ENCODE assay signal across 8 cellular contexts in genomic region chr1:110338200-110339039, GRCh38. TPM values are rescaled to one million over a fixed set of nuclear protein-coding genes. Genes with fewer than 3 reads are reported as not detected.
DNase-seq lines count a peak whose midpoint lies in the region; ATAC-seq, FAIRE-seq and TF ChIP-seq lines count a peak whose summit lies in the region.

No MANE protein-coding gene starts in this region.

- in situ Hi-C loops in ACHN (cut with HindIII; ENCODE audit: low pct_ligation_motif_present, low pct_unique_long_range_greater_than_20kb, low sequenced_read_pairs): no loop called here
- in situ Hi-C loops in mammary epithelial cell (cut with MboI; ENCODE audit: low sequenced_read_pairs in 2 of 2): no loop called here

- H3K79me2 ChIP-seq in mammary epithelial cell (ENCODE audit: insufficient read depth, low read length): peaks cover 42% of the 10 kb centered on the region

- peaks cover 3% of the 10 kb centered on the region for H4K20me1 ChIP-seq in mammary epithelial cell (ENCODE audit: insufficient read depth, low read length)

- TF ChIP-seq CTCF in WERI-Rb-1 (IDR thresholded peaks at IDR 0.05; ENCODE audit: low read depth, low read length) (peak; percentile 61), mammary epithelial cell (conservative IDR thresholded peaks at IDR 0.05 in 1 of 2, IDR thresholded peaks at IDR 0.05 in 1 of 2; ENCODE audit: extremely low read depth in 1 of 2, insufficient read depth in 1 of 2, low read depth in 1 of 2, low read length in 2 of 2) (peak in 1 of 2 donors; percentile 51)

- peak; percentile 97 for FAIRE-seq in islet of Langerhans (lab: Jason Lieb, UNC)

- peak overlapping the region; percentile 85 for H3K4me2 ChIP-seq in mammary epithelial cell (ENCODE audit: insufficient read depth, low read depth, low read length)

- TSS peak; percentile 41 for BruUV-seq in mammary epithelial cell (replicated peaks; lab: Mats Ljungman, UMichigan)

- dilution Hi-C loops in mammary epithelial cell (cut with HindIII; ENCODE audit: low sequenced_read_pairs): no loop called here

- H3K4me1 ChIP-seq in mammary epithelial cell (ENCODE audit: insufficient read depth, low read length): peaks cover 30% of the 10 kb centered on the region

- intact Hi-C loops in mammary epithelial cell (cut with micrococcal nuclease): loop anchor here (1.0 to 5.0 kb wide), 2 partner anchors 69 to 139 kb away; partner anchors contain the start of gene LAMTOR5

- CTCF ChIA-PET in mammary epithelial cell (lab: Charles Lee; ENCODE audit: low non-redundant PET): interaction anchor here (0.5 to 1.7 kb wide), 11 partner anchors 16 to 427 kb away, joined by 3 to 9 read pairs (median 4); partner anchors contain the start of gene KCNC4

- no peaks in the 10 kb centered on the region for H3K27me3 ChIP-seq in WERI-Rb-1 (ENCODE audit: insufficient read depth, low read depth, severe bottlenecking)
- no peaks in the 10 kb centered on the region for H3K27me3 ChIP-seq in mammary epithelial cell (ENCODE audit: insufficient read depth, low read length)

- H3K9me3 ChIP-seq in WERI-Rb-1 (ENCODE audit: severe bottlenecking): no peaks in the 10 kb centered on the region
- H3K9me3 ChIP-seq in mammary epithelial cell (replicated peaks; ENCODE audit: insufficient read depth, low read length): no peaks in the 10 kb centered on the region

- H3K36me3 ChIP-seq in WERI-Rb-1: peaks cover 42% of the 10 kb centered on the region
- H3K36me3 ChIP-seq in mammary epithelial cell (ENCODE audit: insufficient read depth, low read length): peaks cover 10% of the 10 kb centered on the region

- peak; percentile 78 for ATAC-seq in GM18907 (IDR thresholded peaks at IDR 0.05; ENCODE audit: unreplicated experiment)
- peak; percentile 70 for ATAC-seq in HG03135 (IDR thresholded peaks at IDR 0.05; ENCODE audit: unreplicated experiment)

- H2AFZ ChIP-seq in mammary epithelial cell (ENCODE audit: low read depth, low read length): peak overlapping the region; percentile 83

- DNase-seq in ACHN (peak; percentile 99), NCI-H2196 (lab: John Stamatoyannopoulos, UW; ENCODE audit: unreplicated experiment) (peak; percentile 100), WERI-Rb-1 (peak; percentile 96), mammary epithelial cell (peak; percentile 100)
- DNase-seq in stimulated activated CD4-positive, alpha-beta T cell treated with anti-CD3 and anti-CD28 coated beads, Interleukin-12 subunit alpha, Interleukin-12 subunit beta, amount 100 ng/mL, for 48 hours (ENCODE audit: low read depth in 2 of 3, low spot score in 1 of 3): peak; percentile 89 to 97 (median 90)

- H3K4me3 ChIP-seq in WERI-Rb-1 (ENCODE audit: low read depth, low read length): peak overlapping the region; percentile 84
- peak overlapping the region; percentile 60 to 79 (median 76) for H3K4me3 ChIP-seq in mammary epithelial cell (replicated peaks in 1 of 3; ENCODE audit: insufficient read depth in 1 of 3, low read depth in 2 of 3, low read length in 3 of 3)

- H3K27ac ChIP-seq in WERI-Rb-1 (peak overlapping the region; percentile 98), mammary epithelial cell (ENCODE audit: insufficient read depth, low read depth, low read length) (peak overlapping the region; percentile 87)

- H3K9ac ChIP-seq in mammary epithelial cell (ENCODE audit: insufficient read depth, low read length): peak overlapping the region; percentile 87

- WGBS in mammary epithelial cell (ENCODE audit: low coverage, missing lambda C conversion rate): 5% methylated on average over 52 of the region's 80 CpGs

RNA-seq across cellular contexts. Expression of gene RBM15, which starts 0.8 kb away (rescaled TPM):
- total RNA-seq in mammary epithelial cell: 10 to 100 TPM; 26.3 to 47.0 TPM
- 16.5 TPM for polyA plus RNA-seq in mammary epithelial cell
- polyA minus RNA-seq in mammary epithelial cell: 76.2 TPM

RNA-seq across cellular contexts. Expression of gene SLC16A4, which starts 52.4 kb away (rescaled TPM):
- 100 to 1,000 TPM in 1 of 2 donors, 10 to 100 TPM in 1; 29.4 to 198 TPM for total RNA-seq in mammary epithelial cell
- 12.4 TPM for polyA plus RNA-seq in mammary epithelial cell
- polyA minus RNA-seq in mammary epithelial cell: 21.8 TPM

Comparison
In these comparisons a context has a peak if more than half of its experiments do, and no peak if none do; other contexts are left out.
1. Peak in every context shown above with its lines: DNase-seq, ATAC-seq, H3K4me3 ChIP-seq and H3K27ac ChIP-seq.